In genomic region chr2:34365512-34365911, GRCh38 we compare ENCODE assay signal across 23 cellular contexts.
"Had no signal": no experiment of that assay in that cellular context is flagged by ENCODE, and none has a peak within 500 bp of the region (broad histone marks: within the 10 kb centered on the region; RNA-seq: fewer than 3 reads in every experiment).

No MANE protein-coding gene starts in this region.

- H3K9me3 ChIP-seq: heart left ventricle, left lung, vagina had no signal

- H3K4me1 Mint-ChIP-seq: activated naive CD4-positive, alpha-beta T cell treated with anti-CD3 and anti-CD28 coated beads, Interleukin-2, amount 50 U/mL, for 24 hours; central memory CD8-positive, alpha-beta T cell; immature natural killer cell; naive thymus-derived CD8-positive, alpha-beta T cell; stimulated activated effector memory CD8-positive, alpha-beta T cell treated with anti-CD3 and anti-CD28 coated beads, Interleukin-12 subunit alpha, Interleukin-12 subunit beta, amount 100 ng/mL, for 72 hours had no signal

- H3K4me3 Mint-ChIP-seq: activated CD8-positive, alpha-beta T cell treated with anti-CD3 and anti-CD28 coated beads, Interleukin-2, amount 10 ng/mL, durations not matched to agents 7 days and 5 days; activated naive CD4-positive, alpha-beta T cell treated with anti-CD3 and anti-CD28 coated beads, Interleukin-2, amount 50 U/mL, for 24 hours; central memory CD8-positive, alpha-beta T cell; immature natural killer cell; naive thymus-derived CD8-positive, alpha-beta T cell; stimulated activated effector memory CD8-positive, alpha-beta T cell treated with anti-CD3 and anti-CD28 coated beads, Interleukin-12 subunit alpha, Interleukin-12 subunit beta, amount 100 ng/mL, for 72 hours had no signal

- H3K27me3 ChIP-seq: left lung, vagina had no signal

- H3K27ac ChIP-seq: epithelial cell of prostate, heart left ventricle, left lung, parathyroid adenoma, vagina, WERI-Rb-1 had no signal

- H3K36me3 ChIP-seq: heart left ventricle, left lung, vagina, WERI-Rb-1 had no signal

- H3K27ac Mint-ChIP-seq: activated CD8-positive, alpha-beta T cell treated with anti-CD3 and anti-CD28 coated beads, Interleukin-2, amount 10 ng/mL, durations not matched to agents 7 days and 5 days; activated naive CD4-positive, alpha-beta T cell treated with anti-CD3 and anti-CD28 coated beads, Interleukin-2, amount 50 U/mL, for 24 hours; immature natural killer cell; mesothelial cell of epicardium; naive thymus-derived CD8-positive, alpha-beta T cell; stimulated activated effector memory CD8-positive, alpha-beta T cell treated with anti-CD3 and anti-CD28 coated beads, Interleukin-12 subunit alpha, Interleukin-12 subunit beta, amount 100 ng/mL, for 72 hours had no signal

- ATAC-seq: activated CD8-positive, alpha-beta T cell treated with anti-CD3 and anti-CD28 coated beads, Interleukin-2, amount 10 ng/mL, durations not matched to agents 7 days and 5 days; heart left ventricle; left lung; naive thymus-derived CD8-positive, alpha-beta T cell; stimulated activated effector memory CD8-positive, alpha-beta T cell treated with anti-CD3 and anti-CD28 coated beads, Interleukin-12 subunit alpha, Interleukin-12 subunit beta, amount 100 ng/mL, for 72 hours had no signal

- H3K36me3 Mint-ChIP-seq: activated naive CD4-positive, alpha-beta T cell treated with anti-CD3 and anti-CD28 coated beads, Interleukin-2, amount 50 U/mL, for 24 hours; mesothelial cell of epicardium; naive thymus-derived CD8-positive, alpha-beta T cell; stimulated activated effector memory CD8-positive, alpha-beta T cell treated with anti-CD3 and anti-CD28 coated beads, Interleukin-12 subunit alpha, Interleukin-12 subunit beta, amount 100 ng/mL, for 72 hours had no signal

- FAIRE-seq: colon, TTC549 had no signal

- H3K27me3 Mint-ChIP-seq: central memory CD8-positive, alpha-beta T cell; naive thymus-derived CD8-positive, alpha-beta T cell had no signal

- H3K79me2 ChIP-seq: parathyroid adenoma had no signal

- H3K4me3 ChIP-seq: heart left ventricle, left lung, lung, vagina had no signal

- H3K9ac ChIP-seq: parathyroid adenoma had no signal

- DNase-seq: activated CD4-positive, alpha-beta T cell treated with anti-CD3 and anti-CD28 coated beads for 1 hour; activated CD4-positive, alpha-beta T cell treated with anti-CD3 and anti-CD28 coated beads, Interleukin-2, amount 50 U/mL, for 1 hour; activated CD8-positive, alpha-beta T cell treated with anti-CD3 and anti-CD28 coated beads, Interleukin-2, amount 10 ng/mL, durations not matched to agents 7 days and 5 days; activated gamma-delta T cell treated with Interleukin-2 at 50 U/mL for 16 hours; aorta; heart left ventricle; immature natural killer cell; left lung; naive thymus-derived CD8-positive, alpha-beta T cell; stimulated activated CD4-positive, alpha-beta T cell treated with anti-CD3 and anti-CD28 coated beads, Interleukin-2, amount 100 ng/mL, for 24 hours; T-helper 1 cell; trophoblast cell had no signal

- H3K9me3 Mint-ChIP-seq: mesothelial cell of epicardium had no signal

- H2AFZ ChIP-seq: parathyroid adenoma had no signal

- H3K4me1 ChIP-seq: heart left ventricle, left lung, parathyroid adenoma, vagina had no signal
